In genomic region chr17:76544123-76544915, GRCh38 we compare ENCODE assay signal across 1 cellular context.
A peak's percentile ranks its signal among the peaks of the same experiment; 100 is the strongest.
TF ChIP-seq lines count a peak whose summit lies in the region.

No MANE protein-coding gene starts in this region.

TF ChIP-seq in SK-N-SH, 30 proteins besides CTCF, POLR2A, EP300 and RAD21:
- TF ChIP-seq, protein P1, sequence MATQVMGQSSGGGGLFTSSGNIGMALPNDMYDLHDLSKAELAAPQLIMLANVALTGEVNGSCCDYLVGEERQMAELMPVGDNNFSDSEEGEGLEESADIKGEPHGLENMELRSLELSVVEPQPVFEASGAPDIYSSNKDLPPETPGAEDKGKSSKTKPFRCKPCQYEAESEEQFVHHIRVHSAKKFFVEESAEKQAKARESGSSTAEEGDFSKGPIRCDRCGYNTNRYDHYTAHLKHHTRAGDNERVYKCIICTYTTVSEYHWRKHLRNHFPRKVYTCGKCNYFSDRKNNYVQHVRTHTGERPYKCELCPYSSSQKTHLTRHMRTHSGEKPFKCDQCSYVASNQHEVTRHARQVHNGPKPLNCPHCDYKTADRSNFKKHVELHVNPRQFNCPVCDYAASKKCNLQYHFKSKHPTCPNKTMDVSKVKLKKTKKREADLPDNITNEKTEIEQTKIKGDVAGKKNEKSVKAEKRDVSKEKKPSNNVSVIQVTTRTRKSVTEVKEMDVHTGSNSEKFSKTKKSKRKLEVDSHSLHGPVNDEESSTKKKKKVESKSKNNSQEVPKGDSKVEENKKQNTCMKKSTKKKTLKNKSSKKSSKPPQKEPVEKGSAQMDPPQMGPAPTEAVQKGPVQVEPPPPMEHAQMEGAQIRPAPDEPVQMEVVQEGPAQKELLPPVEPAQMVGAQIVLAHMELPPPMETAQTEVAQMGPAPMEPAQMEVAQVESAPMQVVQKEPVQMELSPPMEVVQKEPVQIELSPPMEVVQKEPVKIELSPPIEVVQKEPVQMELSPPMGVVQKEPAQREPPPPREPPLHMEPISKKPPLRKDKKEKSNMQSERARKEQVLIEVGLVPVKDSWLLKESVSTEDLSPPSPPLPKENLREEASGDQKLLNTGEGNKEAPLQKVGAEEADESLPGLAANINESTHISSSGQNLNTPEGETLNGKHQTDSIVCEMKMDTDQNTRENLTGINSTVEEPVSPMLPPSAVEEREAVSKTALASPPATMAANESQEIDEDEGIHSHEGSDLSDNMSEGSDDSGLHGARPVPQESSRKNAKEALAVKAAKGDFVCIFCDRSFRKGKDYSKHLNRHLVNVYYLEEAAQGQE (IDR thresholded peaks at IDR 0.05; ENCODE audit: low read depth, low read length) = no peak
- peak; percentile 60 for TF ChIP-seq CHD2 (IDR thresholded peaks at IDR 0.05; ENCODE audit: low read length, partially characterized antibody)
- no peak for TF ChIP-seq ELF1 (IDR thresholded peaks at IDR 0.05)
- no peak for TF ChIP-seq FOSL2 (IDR thresholded peaks at IDR 0.05; ENCODE audit: borderline replicate concordance, low read depth)
- TF ChIP-seq FOXM1 (IDR thresholded peaks at IDR 0.05; ENCODE audit: low read depth) = no peak
- no peak for TF ChIP-seq TAF1 (IDR thresholded peaks at IDR 0.05; ENCODE audit: borderline replicate concordance, low read depth, low read length)
- TF ChIP-seq PBX3 (IDR thresholded peaks at IDR 0.05) = peak; percentile 8; the same call in 1 of the 2 replicates
- peak; percentile 36; the same call in 1 of the 2 replicates for TF ChIP-seq TCF12 (IDR thresholded peaks at IDR 0.05)
- TF ChIP-seq GATA2 (CRISPR knock-in tag; IDR thresholded peaks at IDR 0.05) = peak; percentile 84
- TF ChIP-seq FOXJ3 (CRISPR knock-in tag; IDR thresholded peaks at IDR 0.05) = peak; percentile 38; the same call in 1 of the 2 replicates
- TF ChIP-seq RFX5 (IDR thresholded peaks at IDR 0.05; ENCODE audit: low read length) = peak; percentile 3; the same call in 1 of the 2 replicates
- TF ChIP-seq NFIC (IDR thresholded peaks at IDR 0.05; ENCODE audit: borderline replicate concordance) = peak; percentile 75
- TF ChIP-seq MXI1 (IDR thresholded peaks at IDR 0.05; ENCODE audit: low read depth, low read length) = peak; percentile 78
- no peak for TF ChIP-seq GABPA (IDR thresholded peaks at IDR 0.05; ENCODE audit: low read depth)
- TF ChIP-seq EZH2phosphoT487 (IDR thresholded peaks at IDR 0.05; ENCODE audit: borderline replicate concordance, low read depth) = no peak
- TF ChIP-seq NRF1 (IDR thresholded peaks at IDR 0.05; ENCODE audit: low read depth, low read length) = peak; percentile 59
TF ChIP-seq in SK-N-SH: peak in this region for 9.
